2 cellular contexts compared by ENCODE assay signal in the genomic region with DNA sequence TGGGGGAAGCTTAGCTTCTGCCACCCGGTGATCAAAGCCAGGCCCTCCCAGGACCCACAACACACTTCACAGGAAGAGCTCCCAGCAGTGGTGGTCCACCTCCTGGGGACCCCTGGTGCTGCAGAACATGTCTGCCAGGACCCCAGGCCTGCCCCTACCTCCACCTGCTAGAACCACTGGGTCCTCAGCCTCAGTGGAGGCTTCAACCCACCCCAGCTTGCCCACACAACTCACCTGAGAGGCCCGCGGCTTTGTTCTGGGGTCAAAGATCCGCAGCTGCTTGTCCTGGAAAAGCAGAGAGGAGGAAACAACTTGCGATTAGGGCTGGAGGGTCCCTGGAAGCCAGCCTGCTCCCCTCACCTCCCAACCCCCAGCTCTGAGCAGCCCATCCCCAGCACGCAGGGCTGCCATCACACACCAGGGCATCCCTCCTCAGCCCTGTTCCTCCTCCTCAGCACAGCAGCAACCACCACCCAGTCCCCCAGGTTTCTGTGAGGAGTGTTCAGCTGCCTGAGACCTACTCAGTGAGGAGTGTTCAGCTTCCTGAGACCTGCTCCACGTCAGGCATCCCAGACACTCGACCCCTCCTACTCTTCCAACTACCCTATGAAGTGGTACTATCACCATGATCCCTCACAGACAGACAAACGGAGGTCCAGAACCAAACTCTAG.
TF ChIP-seq lines count a peak whose summit lies in the region.

No MANE protein-coding gene starts in this region.

TF ChIP-seq in IMR-90, 13 proteins besides CTCF, POLR2A, EP300 and RAD21:
- TF ChIP-seq RFX5 (IDR thresholded peaks at IDR 0.05; ENCODE audit: low read depth, low read length) (no peak), USF2 (IDR thresholded peaks at IDR 0.05; ENCODE audit: low read depth, low read length) (no peak), NFE2L2 (IDR thresholded peaks at IDR 0.05; ENCODE audit: low read depth, low read length) (no peak), RCOR1 (IDR thresholded peaks at IDR 0.05; ENCODE audit: insufficient replicate concordance, low read length) (no peak), BHLHE40 (IDR thresholded peaks at IDR 0.05; ENCODE audit: low read depth, low read length) (no peak), MXI1 (IDR thresholded peaks at IDR 0.05; ENCODE audit: borderline replicate concordance, low read depth, low read length) (no peak), MAFK (IDR thresholded peaks at IDR 0.05; ENCODE audit: low read depth, low read length) (no peak), SMC3 (IDR thresholded peaks at IDR 0.05; ENCODE audit: low read depth, low read length) (no peak), FOS (IDR thresholded peaks at IDR 0.05; ENCODE audit: low read depth, low read length) (no peak), CEBPB (IDR thresholded peaks at IDR 0.05; ENCODE audit: low read depth, low read length) (no peak), CHD1 (IDR thresholded peaks at IDR 0.05; ENCODE audit: low read depth, low read length) (no peak), MAZ (IDR thresholded peaks at IDR 0.05; ENCODE audit: borderline replicate concordance, low read depth, low read length) (no peak)
- TF ChIP-seq, protein P1, sequence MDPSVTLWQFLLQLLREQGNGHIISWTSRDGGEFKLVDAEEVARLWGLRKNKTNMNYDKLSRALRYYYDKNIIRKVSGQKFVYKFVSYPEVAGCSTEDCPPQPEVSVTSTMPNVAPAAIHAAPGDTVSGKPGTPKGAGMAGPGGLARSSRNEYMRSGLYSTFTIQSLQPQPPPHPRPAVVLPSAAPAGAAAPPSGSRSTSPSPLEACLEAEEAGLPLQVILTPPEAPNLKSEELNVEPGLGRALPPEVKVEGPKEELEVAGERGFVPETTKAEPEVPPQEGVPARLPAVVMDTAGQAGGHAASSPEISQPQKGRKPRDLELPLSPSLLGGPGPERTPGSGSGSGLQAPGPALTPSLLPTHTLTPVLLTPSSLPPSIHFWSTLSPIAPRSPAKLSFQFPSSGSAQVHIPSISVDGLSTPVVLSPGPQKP (IDR thresholded peaks at IDR 0.05; ENCODE audit: borderline replicate concordance, low read depth, low read length), result no peak
TF ChIP-seq in IMR-90: peak in this region for 0.

TF ChIP-seq in SK-N-SH, 30 proteins besides CTCF, POLR2A, EP300 and RAD21:
- TF ChIP-seq GABPA (IDR thresholded peaks at IDR 0.05; ENCODE audit: low read depth), result no peak
- TF ChIP-seq, protein P2, sequence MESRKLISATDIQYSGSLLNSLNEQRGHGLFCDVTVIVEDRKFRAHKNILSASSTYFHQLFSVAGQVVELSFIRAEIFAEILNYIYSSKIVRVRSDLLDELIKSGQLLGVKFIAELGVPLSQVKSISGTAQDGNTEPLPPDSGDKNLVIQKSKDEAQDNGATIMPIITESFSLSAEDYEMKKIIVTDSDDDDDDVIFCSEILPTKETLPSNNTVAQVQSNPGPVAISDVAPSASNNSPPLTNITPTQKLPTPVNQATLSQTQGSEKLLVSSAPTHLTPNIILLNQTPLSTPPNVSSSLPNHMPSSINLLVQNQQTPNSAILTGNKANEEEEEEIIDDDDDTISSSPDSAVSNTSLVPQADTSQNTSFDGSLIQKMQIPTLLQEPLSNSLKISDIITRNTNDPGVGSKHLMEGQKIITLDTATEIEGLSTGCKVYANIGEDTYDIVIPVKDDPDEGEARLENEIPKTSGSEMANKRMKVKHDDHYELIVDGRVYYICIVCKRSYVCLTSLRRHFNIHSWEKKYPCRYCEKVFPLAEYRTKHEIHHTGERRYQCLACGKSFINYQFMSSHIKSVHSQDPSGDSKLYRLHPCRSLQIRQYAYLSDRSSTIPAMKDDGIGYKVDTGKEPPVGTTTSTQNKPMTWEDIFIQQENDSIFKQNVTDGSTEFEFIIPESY (IDR thresholded peaks at IDR 0.05; ENCODE audit: borderline replicate concordance, low read depth), result no peak
- no peak for TF ChIP-seq TEAD4 (IDR thresholded peaks at IDR 0.05; ENCODE audit: borderline replicate concordance, insufficient read depth)
- TF ChIP-seq ELF1 (IDR thresholded peaks at IDR 0.05), result no peak
- TF ChIP-seq CHD2 (IDR thresholded peaks at IDR 0.05; ENCODE audit: low read length, partially characterized antibody), result no peak
- no peak for TF ChIP-seq MXI1 (IDR thresholded peaks at IDR 0.05; ENCODE audit: low read depth, low read length)
- TF ChIP-seq RFX5 (IDR thresholded peaks at IDR 0.05; ENCODE audit: low read length), result no peak
- TF ChIP-seq MEF2A (IDR thresholded peaks at IDR 0.05; ENCODE audit: borderline replicate concordance, low read depth), result no peak
- TF ChIP-seq RCOR1 (IDR thresholded peaks at IDR 0.05; ENCODE audit: low read length), result no peak
- TF ChIP-seq NFIC (IDR thresholded peaks at IDR 0.05; ENCODE audit: borderline replicate concordance), result no peak
- TF ChIP-seq SMC3 (IDR thresholded peaks at IDR 0.05; ENCODE audit: low read depth, low read length), result no peak
- TF ChIP-seq GATA2 (CRISPR knock-in tag; IDR thresholded peaks at IDR 0.05), result no peak
- no peak for TF ChIP-seq TCF12 (IDR thresholded peaks at IDR 0.05)
TF ChIP-seq in SK-N-SH: peak in this region for 0.
